26 cellular contexts compared by ENCODE assay signal in genomic region chr12:117440384-117440783, GRCh38.
"Had no signal": no experiment of that assay in that cellular context is flagged by ENCODE, and none has a peak within 500 bp of the region (broad histone marks: within the 10 kb centered on the region; RNA-seq: fewer than 3 reads in every experiment).

No MANE protein-coding gene starts in this region.

- H3K36me3 ChIP-seq: colonic mucosa, esophagus squamous epithelium had no signal

- FAIRE-seq: endometrium, endothelial cell of umbilical vein had no signal

- H3K4me1 Mint-ChIP-seq: activated CD8-positive, alpha-beta memory T cell treated with anti-CD3 and anti-CD28 coated beads, Interleukin-2, amount 10 ng/mL, durations not matched to agents 7 days and 5 days had no signal

- H3K9me3 ChIP-seq: body of pancreas, colonic mucosa, esophagus squamous epithelium had no signal

- H3K27ac Mint-ChIP-seq: activated CD4-positive, alpha-beta memory T cell treated with anti-CD3 and anti-CD28 coated beads for 36 hours; activated CD8-positive, alpha-beta memory T cell treated with anti-CD3 and anti-CD28 coated beads, Interleukin-2, amount 10 ng/mL, durations not matched to agents 7 days and 5 days; activated CD8-positive, alpha-beta T cell treated with anti-CD3 and anti-CD28 coated beads, Interleukin-2, amount 10 ng/mL, durations not matched to agents 7 days and 5 days; activated naive CD8-positive, alpha-beta T cell; activated T-helper 1 cell treated with anti-CD3 and anti-CD28 coated beads, Interleukin-12 subunit alpha, Interleukin-12 subunit beta, Interleukin-2, Interleukin-4 antibody, amounts not matched to agents 30 ng/mL and 10 ng/mL and 1 ng/mL, durations not matched to agents 14 hours and 24 hours and 36 hours had no signal

- H3K9me3 Mint-ChIP-seq: activated CD4-positive, alpha-beta memory T cell treated with anti-CD3 and anti-CD28 coated beads for 36 hours; activated T-helper 1 cell treated with anti-CD3 and anti-CD28 coated beads, Interleukin-12 subunit alpha, Interleukin-12 subunit beta, Interleukin-2, Interleukin-4 antibody, amounts not matched to agents 30 ng/mL and 10 ng/mL and 1 ng/mL, durations not matched to agents 14 hours and 24 hours and 36 hours had no signal

- H3K4me3 Mint-ChIP-seq: activated CD4-positive, alpha-beta memory T cell treated with anti-CD3 and anti-CD28 coated beads for 36 hours; activated CD8-positive, alpha-beta memory T cell treated with anti-CD3 and anti-CD28 coated beads, Interleukin-2, amount 10 ng/mL, durations not matched to agents 7 days and 5 days; activated CD8-positive, alpha-beta T cell treated with anti-CD3 and anti-CD28 coated beads, Interleukin-2, amount 10 ng/mL, durations not matched to agents 7 days and 5 days; activated naive CD8-positive, alpha-beta T cell; activated T-helper 1 cell treated with anti-CD3 and anti-CD28 coated beads, Interleukin-12 subunit alpha, Interleukin-12 subunit beta, Interleukin-2, Interleukin-4 antibody, amounts not matched to agents 30 ng/mL and 10 ng/mL and 1 ng/mL, durations not matched to agents 14 hours and 24 hours and 36 hours had no signal

- H3K27ac ChIP-seq: body of pancreas, colonic mucosa, epithelial cell of prostate, esophagus squamous epithelium had no signal

- DNase-seq: activated CD4-positive, alpha-beta memory T cell treated with anti-CD3 and anti-CD28 coated beads for 36 hours; activated CD4-positive, alpha-beta T cell treated with anti-CD3 and anti-CD28 coated beads for 48 hours; activated CD4-positive, CD25-positive, alpha-beta regulatory T cell; activated CD8-positive, alpha-beta memory T cell treated with anti-CD3 and anti-CD28 coated beads, Interleukin-2, amount 10 ng/mL, durations not matched to agents 7 days and 5 days; activated CD8-positive, alpha-beta memory T cell treated with anti-CD3 and anti-CD28 coated beads, Interleukin-2, amount 50 U/mL, for 4 hours; activated CD8-positive, alpha-beta T cell treated with anti-CD3 and anti-CD28 coated beads, Interleukin-2, amount 10 ng/mL, durations not matched to agents 7 days and 5 days; activated gamma-delta T cell; activated naive CD4-positive, alpha-beta T cell; activated naive CD4-positive, alpha-beta T cell treated with anti-CD3 and anti-CD28 coated beads, Interleukin-2, amount 50 U/mL, for 16 hours; activated T-cell treated with anti-CD3 and anti-CD28 coated beads, Interleukin-2, amount 50 U/mL, for 1 hour; activated T-cell treated with anti-CD3 and anti-CD28 coated beads, Interleukin-2, amount 50 U/mL, for 48 hours; aorta; central memory CD4-positive, alpha-beta T cell; cerebellar nuclear complex; colonic mucosa; effector CD8-positive, alpha-beta T cell; esophagus squamous epithelium; foreskin melanocyte; head of caudate nucleus; T-helper 2 cell had no signal

- H3K27me3 ChIP-seq: body of pancreas, colonic mucosa, esophagus squamous epithelium had no signal

- H3K4me1 ChIP-seq: colonic mucosa had no signal

- H3K4me3 ChIP-seq: body of pancreas, colonic mucosa, esophagus squamous epithelium had no signal

- H3K36me3 Mint-ChIP-seq: activated CD4-positive, alpha-beta memory T cell treated with anti-CD3 and anti-CD28 coated beads for 36 hours; activated CD8-positive, alpha-beta memory T cell treated with anti-CD3 and anti-CD28 coated beads, Interleukin-2, amount 10 ng/mL, durations not matched to agents 7 days and 5 days; activated naive CD8-positive, alpha-beta T cell had no signal

- H3K27me3 Mint-ChIP-seq: activated CD4-positive, alpha-beta memory T cell treated with anti-CD3 and anti-CD28 coated beads for 36 hours; activated CD8-positive, alpha-beta memory T cell treated with anti-CD3 and anti-CD28 coated beads, Interleukin-2, amount 10 ng/mL, durations not matched to agents 7 days and 5 days had no signal

- ATAC-seq: activated CD8-positive, alpha-beta memory T cell treated with anti-CD3 and anti-CD28 coated beads, Interleukin-2, amount 10 ng/mL, durations not matched to agents 7 days and 5 days; activated CD8-positive, alpha-beta T cell treated with anti-CD3 and anti-CD28 coated beads, Interleukin-2, amount 10 ng/mL, durations not matched to agents 7 days and 5 days; body of pancreas had no signal
